30 cellular contexts compared by ENCODE assay signal in genomic region chr6:112304680-112305079, GRCh38. TPM values are rescaled to one million over a fixed set of nuclear protein-coding genes. Genes with fewer than 3 reads are reported as not detected.
"Had no signal": no experiment of that assay in that cellular context is flagged by ENCODE, and none has a peak within 500 bp of the region (broad histone marks: within the 10 kb centered on the region; RNA-seq: fewer than 3 reads in every experiment).

No MANE protein-coding gene starts in this region.

- H2AFZ ChIP-seq: parathyroid adenoma had no signal

- H3K4me1 ChIP-seq: parathyroid adenoma, psoas muscle, right lobe of liver, tibial artery, upper lobe of right lung had no signal

- H3K27ac ChIP-seq: heart left ventricle, left ventricle myocardium inferior, parathyroid adenoma, psoas muscle, right lobe of liver, suprapubic skin, thoracic aorta, tibial artery, upper lobe of right lung had no signal

- H3K4me3 ChIP-seq: heart left ventricle, left ventricle myocardium inferior, lung, psoas muscle, right lobe of liver, suprapubic skin, thoracic aorta, tibial artery, upper lobe of right lung had no signal

- H3K9ac ChIP-seq: parathyroid adenoma had no signal

- H3K79me2 ChIP-seq: parathyroid adenoma had no signal

- H3K36me3 ChIP-seq: heart left ventricle, left ventricle myocardium inferior, right lobe of liver, suprapubic skin, thoracic aorta, tibial artery, upper lobe of right lung had no signal

- H3K27me3 ChIP-seq: heart left ventricle, right lobe of liver, suprapubic skin, tibial artery, upper lobe of right lung had no signal

- DNase-seq: heart left ventricle; hypothalamus; immature natural killer cell; islet precursor cell; left ventricle myocardium inferior; mesendoderm; naive B cell; natural killer cell; nucleus accumbens; psoas muscle; right lobe of liver; stimulated activated CD4-positive, alpha-beta T cell treated with anti-CD3 and anti-CD28 coated beads, Interleukin-12 subunit alpha, Interleukin-12 subunit beta, amount 100 ng/mL, for 4 hours; stimulated activated CD4-positive, alpha-beta T cell treated with anti-CD3 and anti-CD28 coated beads, Interleukin-15, amount 100 ng/mL, for 24 hours; stimulated activated CD4-positive, alpha-beta T cell treated with anti-CD3 and anti-CD28 coated beads, Interleukin-2, amount 100 ng/mL, for 24 hours; stimulated activated CD4-positive, alpha-beta T cell treated with anti-CD3 and anti-CD28 coated beads, Interleukin-4, amount 100 ng/mL, for 1 hour; stimulated activated naive B cell treated with anti-CD40 and anti-IgM and Interleukin-4, amounts not matched to agents 10 μg/mL and 1 μg/mL and 100 μg/mL, for 72 hours; tibial artery; trophoblast cell; upper lobe of right lung had no signal

- ATAC-seq: heart left ventricle; natural killer cell; psoas muscle; right lobe of liver; stimulated activated naive B cell treated with anti-CD40 and anti-IgM and Interleukin-4, amounts not matched to agents 10 μg/mL and 1 μg/mL and 100 μg/mL, for 72 hours; upper lobe of right lung had no signal

- H3K9me3 ChIP-seq: heart left ventricle, left ventricle myocardium inferior, psoas muscle, right lobe of liver, suprapubic skin, thoracic aorta, tibial artery, upper lobe of right lung had no signal

RNA-seq across cellular contexts. Expression of gene RFPL4B, which starts 42.5 kb away (rescaled TPM):
- total RNA-seq: kidney epithelial cell, left ventricle myocardium inferior, lower leg skin, lung, mesothelial cell of epicardium, natural killer cell, osteoblast, posterior vena cava, psoas muscle, right lobe of liver, subcutaneous adipose tissue, suprapubic skin, upper lobe of right lung had no signal
- polyA plus RNA-seq: heart left ventricle, immature natural killer cell, lung, neural cell, psoas muscle had no signal

RNA-seq across cellular contexts. Expression of gene LAMA4, which starts 50.3 kb away (rescaled TPM):
- total RNA-seq: natural killer cell had no signal
- polyA plus RNA-seq: immature natural killer cell had no signal
